ENCODE assay signal across 31 cellular contexts in genomic region chr12:108448246-108448645, GRCh38.
"Had no signal": no experiment of that assay in that cellular context is flagged by ENCODE, and none has a peak within 500 bp of the region (broad histone marks: within the 10 kb centered on the region; RNA-seq: fewer than 3 reads in every experiment).

No MANE protein-coding gene starts in this region.

- H3K27me3 ChIP-seq: ascending aorta, cardiac muscle cell, Peyer's patch had no signal

- ATAC-seq: activated CD4-positive, alpha-beta T cell treated with anti-CD3 and anti-CD28 coated beads for 36 hours; activated CD4-positive, CD25-positive, alpha-beta regulatory T cell treated with anti-CD3 and anti-CD28 coated beads, Interleukin-2, amount 50 U/mL, for 24 hours; activated CD8-positive, alpha-beta T cell treated with anti-CD3 and anti-CD28 coated beads, Interleukin-2, amount 10 ng/mL, durations not matched to agents 7 days and 5 days; PC-3 had no signal

- H3K36me3 Mint-ChIP-seq: activated naive CD4-positive, alpha-beta T cell treated with anti-CD3 and anti-CD28 coated beads, Interleukin-2, amount 50 U/mL, for 24 hours; activated naive CD8-positive, alpha-beta T cell treated with anti-CD3 and anti-CD28 coated beads, Interleukin-2, amount 10 ng/mL, durations not matched to agents 7 days and 5 days had no signal

- H3K9me3 Mint-ChIP-seq: activated CD4-positive, alpha-beta T cell treated with anti-CD3 and anti-CD28 coated beads, Interleukin-2, amount 10 ng/mL, durations not matched to agents 7 days and 5 days; activated naive CD4-positive, alpha-beta T cell treated with anti-CD3 and anti-CD28 coated beads, Interleukin-2, amount 50 U/mL, for 24 hours; activated naive CD8-positive, alpha-beta T cell treated with anti-CD3 and anti-CD28 coated beads, Interleukin-2, amount 10 ng/mL, durations not matched to agents 7 days and 5 days; activated T-cell treated with anti-CD3 and anti-CD28 coated beads, Interleukin-2, amount 50 U/mL, for 24 hours; activated T-helper 2 cell treated with anti-CD3 and anti-CD28 coated beads, Interferon-gamma antibody, Interleukin-2, Interleukin-4, amounts not matched to agents 10 μg/mL and 5 μg/mL and 100 μg/mL, durations not matched to agents 14 hours and 24 hours and 36 hours; central memory CD8-positive, alpha-beta T cell; T-helper 1 cell treated with Interleukin-12 subunit alpha and Interleukin-12 subunit beta and Interleukin-4 antibody, amounts not matched to agents 30 μg/mL and 1 μg/mL, for 36 hours; T-helper 2 cell treated with Interferon-gamma antibody and Interleukin-4, amounts not matched to agents 5 μg/mL and 100 μg/mL, for 36 hours had no signal

- DNase-seq: activated CD4-positive, alpha-beta T cell treated with anti-CD3 and anti-CD28 coated beads for 36 hours; activated CD4-positive, alpha-beta T cell treated with anti-CD3 and anti-CD28 coated beads, Interleukin-2, amount 10 ng/mL, durations not matched to agents 7 days and 5 days; activated CD4-positive, alpha-beta T cell treated with anti-CD3 and anti-CD28 coated beads, Interleukin-2, amount 50 U/mL, for 48 hours; activated CD8-positive, alpha-beta T cell treated with anti-CD3 and anti-CD28 coated beads, Interleukin-2, amount 10 ng/mL, durations not matched to agents 7 days and 5 days; activated gamma-delta T cell; activated naive CD4-positive, alpha-beta T cell treated with Interleukin-2 at 50 U/mL for 16 hours; activated naive CD8-positive, alpha-beta T cell treated with anti-CD3 and anti-CD28 coated beads, Interleukin-2, amount 10 ng/mL, durations not matched to agents 7 days and 5 days; activated T-cell treated with anti-CD3 and anti-CD28 coated beads, Interleukin-2, amount 50 U/mL, for 24 hours; amygdala; NCI-H1105; NCI-H1417 treated with DMSO at 0.1 percent for 48 hours; NCI-H187 treated with DMSO at 0.1 percent for 48 hours; NCI-H2081; NCI-H2171 treated with DMSO at 0.1 percent for 48 hours; NCI-H2227 treated with DMSO at 0.1 percent for 48 hours; NCI-H446; NCI-H524; PC-3; Peyer's patch; RPMI8226; SHP77 treated with DMSO at 0.1 percent for 48 hours; SK-N-SH had no signal

- H3K9ac ChIP-seq: SK-N-SH had no signal

- H3K4me1 Mint-ChIP-seq: activated CD4-positive, alpha-beta T cell treated with anti-CD3 and anti-CD28 coated beads for 36 hours; activated CD4-positive, alpha-beta T cell treated with anti-CD3 and anti-CD28 coated beads, Interleukin-2, amount 10 ng/mL, durations not matched to agents 7 days and 5 days; activated naive CD4-positive, alpha-beta T cell treated with anti-CD3 and anti-CD28 coated beads, Interleukin-2, amount 50 U/mL, for 24 hours; activated naive CD8-positive, alpha-beta T cell treated with anti-CD3 and anti-CD28 coated beads, Interleukin-2, amount 10 ng/mL, durations not matched to agents 7 days and 5 days; central memory CD8-positive, alpha-beta T cell had no signal

- H3K9me3 ChIP-seq: ascending aorta, Peyer's patch, SJSA1, SK-N-SH had no signal

- H3K9me2 ChIP-seq: SK-N-SH had no signal

- H3K36me3 ChIP-seq: ascending aorta, cardiac muscle cell, Peyer's patch, SJSA1 had no signal

- H3K4me1 ChIP-seq: ascending aorta, Peyer's patch, SJSA1 had no signal

- H3K4me2 ChIP-seq: SK-N-SH had no signal

- H3K27ac Mint-ChIP-seq: activated CD4-positive, alpha-beta T cell treated with anti-CD3 and anti-CD28 coated beads for 36 hours; activated CD4-positive, alpha-beta T cell treated with anti-CD3 and anti-CD28 coated beads, Interleukin-2, amount 10 ng/mL, durations not matched to agents 7 days and 5 days; activated CD8-positive, alpha-beta T cell treated with anti-CD3 and anti-CD28 coated beads, Interleukin-2, amount 10 ng/mL, durations not matched to agents 7 days and 5 days; activated naive CD4-positive, alpha-beta T cell treated with anti-CD3 and anti-CD28 coated beads, Interleukin-2, amount 50 U/mL, for 24 hours; activated naive CD8-positive, alpha-beta T cell treated with anti-CD3 and anti-CD28 coated beads, Interleukin-2, amount 10 ng/mL, durations not matched to agents 7 days and 5 days; activated T-cell treated with anti-CD3 and anti-CD28 coated beads, Interleukin-2, amount 50 U/mL, for 24 hours; activated T-helper 2 cell treated with anti-CD3 and anti-CD28 coated beads, Interferon-gamma antibody, Interleukin-2, Interleukin-4, amounts not matched to agents 10 μg/mL and 5 μg/mL and 100 μg/mL, durations not matched to agents 14 hours and 24 hours and 36 hours; T-helper 1 cell treated with Interleukin-12 subunit alpha and Interleukin-12 subunit beta and Interleukin-4 antibody, amounts not matched to agents 30 μg/mL and 1 μg/mL, for 36 hours; T-helper 2 cell treated with Interferon-gamma antibody and Interleukin-4, amounts not matched to agents 5 μg/mL and 100 μg/mL, for 36 hours had no signal

- H3K4me3 Mint-ChIP-seq: activated CD4-positive, alpha-beta T cell treated with anti-CD3 and anti-CD28 coated beads for 36 hours; activated CD4-positive, alpha-beta T cell treated with anti-CD3 and anti-CD28 coated beads, Interleukin-2, amount 10 ng/mL, durations not matched to agents 7 days and 5 days; activated CD8-positive, alpha-beta T cell treated with anti-CD3 and anti-CD28 coated beads, Interleukin-2, amount 10 ng/mL, durations not matched to agents 7 days and 5 days; activated naive CD4-positive, alpha-beta T cell treated with anti-CD3 and anti-CD28 coated beads, Interleukin-2, amount 50 U/mL, for 24 hours; activated naive CD8-positive, alpha-beta T cell treated with anti-CD3 and anti-CD28 coated beads, Interleukin-2, amount 10 ng/mL, durations not matched to agents 7 days and 5 days; activated T-cell treated with anti-CD3 and anti-CD28 coated beads, Interleukin-2, amount 50 U/mL, for 24 hours; central memory CD8-positive, alpha-beta T cell; T-helper 1 cell treated with Interleukin-12 subunit alpha and Interleukin-12 subunit beta and Interleukin-4 antibody, amounts not matched to agents 30 μg/mL and 1 μg/mL, for 36 hours; T-helper 2 cell treated with Interferon-gamma antibody and Interleukin-4, amounts not matched to agents 5 μg/mL and 100 μg/mL, for 36 hours had no signal

- H3K27ac ChIP-seq: ascending aorta, cardiac muscle cell, Peyer's patch, SJSA1 had no signal

- H3K4me3 ChIP-seq: ascending aorta, cardiac muscle cell, Peyer's patch, SJSA1 had no signal
